In the genomic region with DNA sequence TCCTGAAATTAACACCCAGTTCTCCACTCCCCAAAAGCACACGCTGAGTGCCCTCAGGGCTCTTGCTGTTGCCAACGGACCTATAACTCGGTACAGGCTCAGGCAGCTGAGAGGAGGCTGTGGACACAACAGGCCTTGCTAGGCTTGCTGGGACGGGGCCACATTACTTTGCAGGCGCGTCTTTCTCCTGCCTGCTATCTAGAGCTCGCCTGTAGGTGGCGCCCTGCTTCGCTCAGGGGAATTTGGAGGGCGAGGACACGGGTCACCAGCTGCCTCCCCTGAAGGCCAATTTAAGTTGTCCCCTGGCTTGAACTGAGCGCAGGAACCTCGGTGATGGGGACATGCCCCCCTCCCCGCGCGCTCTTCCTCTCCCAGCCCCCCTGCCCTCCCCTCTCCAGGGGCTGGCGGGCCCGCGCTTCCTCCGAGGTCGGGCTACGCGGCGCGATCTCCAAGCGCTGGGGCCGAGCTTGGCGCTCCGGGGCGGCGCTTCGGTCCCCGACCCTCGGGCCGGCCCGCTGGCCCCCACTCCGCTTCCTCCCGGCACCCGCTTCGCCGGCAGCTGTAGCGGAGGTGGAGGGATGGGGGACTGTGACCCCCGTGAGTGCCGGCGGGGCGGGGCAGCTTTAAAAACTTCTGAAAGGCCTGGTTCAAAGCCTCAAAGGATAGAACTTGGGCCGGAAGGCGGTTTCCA, we compare ENCODE assay signal across 8 cellular contexts. TPM values are rescaled to one million over a fixed set of nuclear protein-coding genes. Genes with fewer than 3 reads are reported as not detected.
DNase-seq lines count a peak whose midpoint lies in the region; ATAC-seq and TF ChIP-seq lines count a peak whose summit lies in the region.

No MANE protein-coding gene starts in this region.

- DNase-seq in D341Med (ENCODE audit: low spot score): peak; percentile 86
- DNase-seq in LHCN-M2 (ENCODE audit: low read depth): peak; percentile 75
- peak; percentile 75 for DNase-seq in RWPE2 (ENCODE audit: low spot score)
- peak; percentile 40 for DNase-seq in activated gamma-delta T cell (lab: John Stamatoyannopoulos, UW)
- peak; percentile 72 to 93 for DNase-seq in foreskin fibroblast

- H3K9me2 ChIP-seq in neural cell (ENCODE audit: insufficient read depth, low read length): no peaks in the 10 kb centered on the region

- peak; percentile 81 for TF ChIP-seq RAD21 in neural cell (conservative IDR thresholded peaks at IDR 0.05)

- no peaks in the 10 kb centered on the region for H3K79me2 ChIP-seq in neural cell (replicated peaks; ENCODE audit: insufficient read depth, low read length)

- no peaks in the 10 kb centered on the region for H3K9me3 Mint-ChIP-seq in stimulated activated naive CD8-positive, alpha-beta T cell treated with anti-CD3 and anti-CD28 coated beads, Interleukin-15, Interleukin-2, amounts not matched to agents 100 ng/mL and 50 ng/mL, for 24 hours

- ATAC-seq in GM21717 (IDR thresholded peaks at IDR 0.05; ENCODE audit: unreplicated experiment) (peak; percentile 75), RWPE2 (ENCODE audit: low read depth) (peak; percentile 78)

- no peaks in the 10 kb centered on the region for H3K36me3 Mint-ChIP-seq in stimulated activated naive CD8-positive, alpha-beta T cell treated with anti-CD3 and anti-CD28 coated beads, Interleukin-15, Interleukin-2, amounts not matched to agents 100 ng/mL and 50 ng/mL, for 24 hours (ENCODE audit: low read depth)

- H3K4me1 Mint-ChIP-seq in stimulated activated naive CD8-positive, alpha-beta T cell treated with anti-CD3 and anti-CD28 coated beads, Interleukin-15, Interleukin-2, amounts not matched to agents 100 ng/mL and 50 ng/mL, for 24 hours (ENCODE audit: low read depth): peaks cover 27% of the 10 kb centered on the region

- H3K27ac Mint-ChIP-seq in stimulated activated naive CD8-positive, alpha-beta T cell treated with anti-CD3 and anti-CD28 coated beads, Interleukin-15, Interleukin-2, amounts not matched to agents 100 ng/mL and 50 ng/mL, for 24 hours: no peak overlapping the region

- peaks cover 55% of the 10 kb centered on the region for H3K27me3 Mint-ChIP-seq in stimulated activated naive CD8-positive, alpha-beta T cell treated with anti-CD3 and anti-CD28 coated beads, Interleukin-15, Interleukin-2, amounts not matched to agents 100 ng/mL and 50 ng/mL, for 24 hours

- no peak for TF ChIP-seq EP300 in neural cell (conservative IDR thresholded peaks at IDR 0.05; ENCODE audit: poor library complexity, severe bottlenecking)

- H3K27ac ChIP-seq in RWPE2 (ENCODE audit: poor library complexity, severe bottlenecking) (peak overlapping the region; percentile 36), neural cell (ENCODE audit: low read length) (no peak overlapping the region)

- H3K4me3 ChIP-seq in RWPE2 (ENCODE audit: severe bottlenecking) (peak overlapping the region; percentile 60), foreskin fibroblast (ENCODE audit: low read depth in 1 of 2, low read length in 2 of 2) (peak overlapping the region; percentile 66 to 81), neural cell (ENCODE audit: low read length) (peak overlapping the region; percentile 81)

- H3K9ac ChIP-seq in neural cell (ENCODE audit: low read length): no peak overlapping the region

- no peaks in the 10 kb centered on the region for H3K27me3 ChIP-seq in RWPE2 (ENCODE audit: insufficient read depth, poor library complexity, severe bottlenecking)
- peaks cover 63% of the 10 kb centered on the region for H3K27me3 ChIP-seq in neural cell (ENCODE audit: insufficient read depth, low read depth, low read length)

- peak overlapping the region; percentile 51 for H3K4me2 ChIP-seq in neural cell (ENCODE audit: low read length)

- peaks cover 6% of the 10 kb centered on the region for H3K4me1 ChIP-seq in RWPE2 (ENCODE audit: insufficient read depth, poor library complexity, severe bottlenecking)

- no peaks in the 10 kb centered on the region for H3F3A ChIP-seq in neural cell (ENCODE audit: insufficient read depth, low read length, poor library complexity, severe bottlenecking)

- no peaks in the 10 kb centered on the region for H4K20me1 ChIP-seq in neural cell (ENCODE audit: insufficient read depth)

- TF ChIP-seq CTCF in RWPE2 (IDR thresholded peaks at IDR 0.05; ENCODE audit: poor library complexity, severe bottlenecking): peak; percentile 98
- peak; percentile 96 for TF ChIP-seq CTCF in foreskin fibroblast (IDR thresholded peaks at IDR 0.05; ENCODE audit: low read depth, low read length)
- TF ChIP-seq CTCF in neural cell (IDR thresholded peaks at IDR 0.05; ENCODE audit: poor library complexity, severe bottlenecking): peak; percentile 90

- H3K36me3 ChIP-seq in RWPE2 (ENCODE audit: low read depth) (no peaks in the 10 kb centered on the region), neural cell (ENCODE audit: insufficient read depth, low read length) (no peaks in the 10 kb centered on the region)

- H2AFZ ChIP-seq in neural cell (ENCODE audit: low read depth, low read length): peak overlapping the region; percentile 33

- H3K9me3 ChIP-seq in RWPE2 (ENCODE audit: severe bottlenecking) (no peaks in the 10 kb centered on the region), neural cell (ENCODE audit: low read length) (no peaks in the 10 kb centered on the region)

- H3K4me3 Mint-ChIP-seq in stimulated activated naive CD8-positive, alpha-beta T cell treated with anti-CD3 and anti-CD28 coated beads, Interleukin-15, Interleukin-2, amounts not matched to agents 100 ng/mL and 50 ng/mL, for 24 hours: peak overlapping the region; percentile 62

TF ChIP-seq in neural cell, 6 proteins besides CTCF, POLR2A, EP300 and RAD21:
- TF ChIP-seq EZH2 (IDR thresholded peaks at IDR 0.05; ENCODE audit: borderline replicate concordance, insufficient read depth, low read length, poor library complexity, severe bottlenecking) (no peak), SMC3 (conservative IDR thresholded peaks at IDR 0.05; ENCODE audit: poor library complexity) (peak; percentile 80)
TF ChIP-seq in neural cell: peak in this region for 1.

RNA-seq across cellular contexts. Expression of a gene that starts 32.4 kb away (rescaled TPM):
- total RNA-seq in LHCN-M2 (2014; rRNA removed): 2.2 and 4.6 TPM in 2 replicates
- 0.69 TPM for polyA plus RNA-seq in LHCN-M2 (2012)
- 0.47 TPM in 1 of 2 replicates, not detected in the other for polyA plus RNA-seq in neural cell
- 0.24 and 1.4 TPM in 2 replicates for polyA minus RNA-seq in neural cell
